In the genomic region with DNA sequence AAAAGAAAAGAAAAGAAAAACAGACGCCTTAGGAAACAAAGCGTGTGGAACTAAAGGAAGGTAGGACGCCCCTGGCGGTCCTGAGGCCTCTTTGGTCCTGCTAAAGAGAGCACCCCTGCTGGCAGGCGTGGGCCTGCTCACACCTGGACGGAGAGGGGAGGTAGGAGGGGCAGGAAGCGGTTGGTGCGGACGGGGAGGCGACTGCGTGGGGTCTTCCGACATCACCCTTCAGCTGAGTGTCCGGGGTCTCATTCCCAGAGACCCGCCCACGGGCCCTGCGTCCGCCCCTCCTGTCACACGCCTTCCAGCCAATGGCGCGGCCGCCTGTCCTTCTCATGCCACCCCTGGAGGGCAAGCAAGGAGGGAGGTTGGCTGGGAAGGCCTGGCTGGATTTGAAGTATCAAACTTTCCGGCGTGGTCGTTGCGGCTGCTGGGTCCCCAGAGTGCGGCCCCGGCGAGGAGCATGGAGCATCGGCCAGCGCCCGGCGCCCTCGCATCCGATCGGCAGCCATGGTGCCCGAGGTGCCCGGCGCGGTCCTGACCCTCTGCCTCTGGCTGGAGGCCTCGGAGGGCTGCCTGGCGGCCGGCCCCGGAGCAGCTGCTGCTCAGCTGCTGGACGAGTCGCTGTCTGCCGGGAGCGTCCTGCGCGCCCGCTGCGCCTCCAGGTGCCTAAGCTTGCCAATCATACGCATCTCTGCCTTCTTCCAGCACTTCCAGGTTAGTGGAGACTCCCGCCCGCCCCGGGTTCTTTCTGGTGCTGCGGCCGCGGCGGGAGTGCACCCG, we compare ENCODE assay signal across 9 cellular contexts. TPM values are rescaled to one million over a fixed set of nuclear protein-coding genes. Genes with fewer than 3 reads are reported as not detected.
DNase-seq lines count a peak whose midpoint lies in the region; ATAC-seq and TF ChIP-seq lines count a peak whose summit lies in the region.
"Had no signal": no experiment of that assay in that cellular context is flagged by ENCODE, and none has a peak within 500 bp of the region (broad histone marks: within the 10 kb centered on the region; RNA-seq: fewer than 3 reads in every experiment).

No MANE protein-coding gene starts in this region.

- DNase-seq in G401 (ENCODE audit: low spot score) (peak; percentile 13), mucosa of descending colon (peak in 2 of 3 donors; percentile 40 to 56), immature natural killer cell (no peak), foreskin melanocyte (no peak), SKM-1 (lab: John Stamatoyannopoulos, UW; ENCODE audit: unreplicated experiment) (no peak)
- peak; percentile 77 for DNase-seq in activated effector memory CD4-positive, alpha-beta T cell treated with anti-CD3 and anti-CD28 coated beads, Interleukin-2, amount 50 U/mL, for 16 hours

- H3K9me3 ChIP-seq in mucosa of descending colon: no peaks in the 10 kb centered on the region

- no peaks in the 10 kb centered on the region for H3K4me1 ChIP-seq in mucosa of descending colon (ENCODE audit: low read depth)

- H3K4me1 Mint-ChIP-seq in immature natural killer cell: no peaks in the 10 kb centered on the region

- no peaks in the 10 kb centered on the region for H3K36me3 ChIP-seq in mucosa of descending colon (ENCODE audit: low read depth)

- in situ Hi-C loops in G401 (cut with HindIII; ENCODE audit: low sequenced_read_pairs): no loop called here

- H3K27ac Mint-ChIP-seq in immature natural killer cell: peak overlapping the region in 1 of 6 donors; percentile 71

- no peak overlapping the region for H3K4me3 ChIP-seq in mucosa of descending colon
- H3K4me3 ChIP-seq: GM12878 had no signal

- ATAC-seq in HG03103 (IDR thresholded peaks at IDR 0.05; ENCODE audit: low read depth, unreplicated experiment): peak; percentile 83
- no peak for ATAC-seq in mucosa of descending colon
- ATAC-seq in HG03025 (IDR thresholded peaks at IDR 0.05; ENCODE audit: low FRiP score, unreplicated experiment): no peak
- ATAC-seq: GM12878 had no signal

- intact Hi-C loops in mucosa of descending colon (cut with DNase I, micrococcal nuclease): no loop called here

- no peaks in the 10 kb centered on the region for H3K9me3 Mint-ChIP-seq in immature natural killer cell

- H3K4me3 Mint-ChIP-seq in immature natural killer cell: peak overlapping the region in 1 of 5 donors; percentile 88

- TF ChIP-seq CTCF in mucosa of descending colon (IDR thresholded peaks at IDR 0.05): no peak

- H3K36me3 Mint-ChIP-seq in immature natural killer cell: no peaks in the 10 kb centered on the region

- peaks cover 0 to 4% (median 0%) of the 10 kb centered on the region in 3 donors for H3K27me3 Mint-ChIP-seq in immature natural killer cell (ENCODE audit: low read depth in 3 of 3)

RNA-seq across cellular contexts. Expression of gene TMSB4Y, which starts 47.8 kb away (rescaled TPM):
- total RNA-seq in G401 (2014; rRNA removed; shearing (Covaris generic)): 2.7 TPM in 2 replicates
- 1 to 10 TPM in 2 of 3 donors, not detected in 1; 2.9 to 4.4 TPM for total RNA-seq in mucosa of descending colon
- polyA plus RNA-seq in immature natural killer cell: not detected
- total RNA-seq: GM12878 had no signal
- polyA plus RNA-seq: GM12878 had no signal

Comparison
In these comparisons a context has a peak if more than half of its experiments do, and no peak if none do; other contexts are left out.
1. DNase-seq: peak in G401 (single experiment), activated effector memory CD4-positive, alpha-beta T cell treated with anti-CD3 and anti-CD28 coated beads, Interleukin-2, amount 50 U/mL, for 16 hours (single experiment) and mucosa of descending colon (2 of 3); none in immature natural killer cell (0 of 3), foreskin melanocyte (single experiment) and SKM-1 (single experiment).